ENCODE assay signal across 1 cellular context in the genomic region with DNA sequence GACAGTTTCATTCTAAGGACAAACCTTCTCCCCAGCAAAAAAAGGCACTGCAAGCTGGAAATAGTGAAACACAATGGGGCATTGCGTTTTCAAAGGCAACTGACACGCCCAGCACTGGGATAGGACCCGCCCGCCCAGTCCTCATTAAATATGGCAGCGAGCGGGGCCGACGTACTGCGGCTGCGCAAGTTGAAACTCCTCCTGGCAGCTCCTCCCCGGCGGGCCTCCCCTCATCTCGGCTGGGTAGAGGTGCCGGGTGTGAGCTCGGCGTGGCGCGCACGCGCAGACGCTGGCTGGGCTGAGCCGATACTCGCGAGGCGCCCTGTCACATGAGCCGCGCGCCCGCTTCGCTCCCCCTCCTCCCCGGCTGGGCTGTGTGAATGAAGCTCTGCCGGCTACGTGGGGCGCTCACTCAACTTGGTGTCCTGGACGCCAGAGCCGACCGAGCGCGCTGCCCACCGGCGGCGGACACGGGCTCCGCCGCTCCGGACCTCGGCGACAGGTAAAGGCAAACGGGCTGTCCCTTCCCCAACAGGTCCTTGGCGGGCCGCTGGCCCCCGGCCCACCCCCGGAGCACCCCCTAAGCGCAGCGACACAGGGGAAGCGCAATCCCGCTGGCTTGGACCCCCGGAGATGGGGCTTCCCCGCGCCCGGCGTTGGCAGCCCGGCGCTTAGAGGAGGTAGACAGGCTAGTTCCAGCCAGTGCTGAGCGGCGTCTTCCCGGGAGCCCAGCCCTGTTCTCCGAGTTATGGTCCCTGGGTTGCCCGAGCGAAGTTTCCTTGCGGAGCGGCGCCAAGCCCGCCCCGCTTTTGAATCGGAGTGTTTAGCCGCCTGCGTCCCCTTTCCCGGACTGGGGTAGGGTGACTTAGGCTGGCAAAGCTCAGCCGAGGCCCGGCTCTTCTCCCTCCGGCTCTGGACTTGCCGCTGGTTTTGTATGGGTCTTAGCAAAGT.
A peak's percentile ranks its signal among the peaks of the same experiment; 100 is the strongest.
TF ChIP-seq lines count a peak whose summit lies in the region.

TSS of gene CLCN5 (plus strand) at position 306 of the 951 bp plus-strand sequence. CDS start 2,703 bp downstream, outside the sequence.

TF ChIP-seq in H1, 55 proteins besides CTCF, POLR2A, EP300 and RAD21:
- TF ChIP-seq TBP (IDR thresholded peaks at IDR 0.05; ENCODE audit: low read depth, low read length) (no peak), SIN3A (conservative IDR thresholded peaks at IDR 0.05 in 1 of 2, IDR thresholded peaks at IDR 0.05 in 1 of 2; ENCODE audit: low read depth in 1 of 2, low read length in 2 of 2) (peak in 1 of 2 experiments; percentile 41; a peak in 1 of 4 replicates), JUND (IDR thresholded peaks at IDR 0.05; ENCODE audit: low read length) (no peak), ATF3 (IDR thresholded peaks at IDR 0.05; ENCODE audit: insufficient read depth, low read depth, low read length) (no peak), FOSL1 (IDR thresholded peaks at IDR 0.05; ENCODE audit: insufficient read depth, low read depth, low read length) (no peak), NRF1 (IDR thresholded peaks at IDR 0.05; ENCODE audit: low read depth, low read length) (peak; percentile 58), BCL11A (IDR thresholded peaks at IDR 0.05; ENCODE audit: low read depth in 2 of 2, low read length in 2 of 2) (no peak), SP2 (IDR thresholded peaks at IDR 0.05; ENCODE audit: low read length) (no peak), GTF2F1 (IDR thresholded peaks at IDR 0.05; ENCODE audit: borderline replicate concordance, low read depth, low read length) (no peak), TAF1 (IDR thresholded peaks at IDR 0.05; ENCODE audit: low read depth, low read length) (peak; percentile 25; the same call in 1 of the 2 replicates), EGR1 (IDR thresholded peaks at IDR 0.05; ENCODE audit: borderline replicate concordance, low read depth, low read length) (no peak), PHF8 (conservative IDR thresholded peaks at IDR 0.05; ENCODE audit: low read depth, low read length) (0 out of 2 replicates have a peak, but pooled peaks have one; percentile 27), KDM4A (IDR thresholded peaks at IDR 0.05; ENCODE audit: low read depth, low read length, severe bottlenecking) (peak; percentile 46), YY1 (IDR thresholded peaks at IDR 0.05; ENCODE audit: low read depth, low read length) (peak; percentile 59; the same call in 1 of the 2 replicates), E2F6 (IDR thresholded peaks at IDR 0.05) (peak; percentile 57), CHD2 (IDR thresholded peaks at IDR 0.05; ENCODE audit: low read length) (no peak), CTBP2 (IDR thresholded peaks at IDR 0.05; ENCODE audit: borderline replicate concordance, insufficient read depth, insufficient read length, low read length) (no peak), HDAC2 (IDR thresholded peaks at IDR 0.05; ENCODE audit: borderline replicate concordance in 1 of 2, low read depth in 2 of 2, low read length in 2 of 2) (0 out of 4 replicates have a peak, but pooled peaks of 1 of the 2 experiments have one; percentile 56), ATF2 (IDR thresholded peaks at IDR 0.05; ENCODE audit: low read length) (no peak)
- TF ChIP-seq, protein P1, sequence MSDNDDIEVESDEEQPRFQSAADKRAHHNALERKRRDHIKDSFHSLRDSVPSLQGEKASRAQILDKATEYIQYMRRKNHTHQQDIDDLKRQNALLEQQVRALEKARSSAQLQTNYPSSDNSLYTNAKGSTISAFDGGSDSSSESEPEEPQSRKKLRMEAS (IDR thresholded peaks at IDR 0.05), result peak; percentile 73
